In the genomic region with DNA sequence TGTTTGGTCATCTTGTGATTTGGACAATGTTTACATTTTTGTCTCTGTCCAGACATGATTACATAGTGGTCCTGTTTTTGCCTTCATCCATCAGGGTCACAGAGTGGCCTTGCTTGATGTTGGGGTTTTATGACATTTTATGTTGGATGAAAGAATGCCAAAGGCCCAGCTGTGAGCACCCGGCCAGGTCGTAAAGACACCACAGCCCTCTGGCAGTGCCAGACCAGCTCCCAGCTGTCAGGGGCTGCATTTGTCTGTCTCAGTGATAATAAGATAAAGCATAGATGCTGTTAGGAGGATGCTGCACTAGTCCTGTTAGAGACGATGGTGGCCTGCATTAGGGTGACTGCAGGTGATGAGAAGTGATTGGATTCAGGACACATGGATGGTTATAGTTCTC, we compare ENCODE assay signal across 29 cellular contexts.
"Had no signal": no experiment of that assay in that cellular context is flagged by ENCODE, and none has a peak within 500 bp of the region (broad histone marks: within the 10 kb centered on the region; RNA-seq: fewer than 3 reads in every experiment).

No MANE protein-coding gene starts in this region.

- H3K36me3 ChIP-seq: ascending aorta, cardiac muscle cell, SJSA1 had no signal

- H3K27ac ChIP-seq: ascending aorta, cardiac muscle cell, KMS-11, SJSA1 had no signal

- H3K4me3 ChIP-seq: ascending aorta, cardiac muscle cell, SJSA1 had no signal

- H3K9ac ChIP-seq: KMS-11 had no signal

- H3K4me2 ChIP-seq: KMS-11 had no signal

- H3K9me3 ChIP-seq: ascending aorta had no signal

- ATAC-seq: activated CD4-positive, alpha-beta T cell treated with anti-CD3 and anti-CD28 coated beads for 36 hours; activated CD4-positive, CD25-positive, alpha-beta regulatory T cell treated with anti-CD3 and anti-CD28 coated beads, Interleukin-2, amount 50 U/mL, for 24 hours; activated CD8-positive, alpha-beta T cell treated with anti-CD3 and anti-CD28 coated beads, Interleukin-2, amount 10 ng/mL, durations not matched to agents 7 days and 5 days; Panc1; WTC11 had no signal

- H3K27me3 ChIP-seq: ascending aorta, cardiac muscle cell, SJSA1 had no signal

- H3K4me1 ChIP-seq: ascending aorta, SJSA1 had no signal

- DNase-seq: activated CD4-positive, alpha-beta T cell treated with anti-CD3 and anti-CD28 coated beads for 36 hours; activated CD4-positive, alpha-beta T cell treated with anti-CD3 and anti-CD28 coated beads, Interleukin-2, amount 10 ng/mL, durations not matched to agents 7 days and 5 days; activated CD4-positive, alpha-beta T cell treated with anti-CD3 and anti-CD28 coated beads, Interleukin-2, amount 50 U/mL, for 48 hours; activated CD8-positive, alpha-beta T cell treated with anti-CD3 and anti-CD28 coated beads, Interleukin-2, amount 10 ng/mL, durations not matched to agents 7 days and 5 days; activated gamma-delta T cell treated with Interleukin-2 at 50 U/mL for 16 hours; activated naive CD4-positive, alpha-beta T cell treated with anti-CD3 and anti-CD28 coated beads for 36 hours; activated naive CD8-positive, alpha-beta T cell treated with anti-CD3 and anti-CD28 coated beads for 36 hours; activated T-cell treated with anti-CD3 and anti-CD28 coated beads, Interleukin-2, amount 50 U/mL, for 24 hours; amygdala; NCI-H1092 treated with DMSO at 0.1 percent for 48 hours; NCI-H1417; NCI-H146; NCI-H187; NCI-H2029 treated with DMSO at 0.1 percent for 48 hours; NCI-H2107; NCI-H2171 treated with DMSO at 0.1 percent for 48 hours; NCI-H2227 treated with DMSO at 0.1 percent for 48 hours; NCI-H446; NCI-H510A treated with DMSO at 0.1 percent for 48 hours; NCI-H526 treated with DMSO at 0.1 percent for 48 hours; NCI-H774; SHP77 had no signal
